8 cellular contexts compared by ENCODE assay signal in genomic region chr18:26225915-26226228, GRCh38. TPM values are rescaled to one million over a fixed set of nuclear protein-coding genes. Genes with fewer than 3 reads are reported as not detected.
DNase-seq lines count a peak whose midpoint lies in the region; ATAC-seq and TF ChIP-seq lines count a peak whose summit lies in the region.

No MANE protein-coding gene starts in this region.

- peak overlapping the region; percentile 92 for H3K27ac Mint-ChIP-seq in stimulated activated naive CD8-positive, alpha-beta T cell treated with anti-CD3 and anti-CD28 coated beads, Interleukin-15, Interleukin-2, amounts not matched to agents 100 ng/mL and 50 ng/mL, for 24 hours

- no peaks in the 10 kb centered on the region for H3K36me3 ChIP-seq in breast epithelium
- H3K36me3 ChIP-seq in mucosa of rectum (ENCODE audit: control insufficient read depth in 2 of 2, insufficient read depth in 2 of 2, low read length in 2 of 2) = no peaks in the 10 kb centered on the region

- H3K27me3 ChIP-seq in breast epithelium = no peaks in the 10 kb centered on the region
- no peaks in the 10 kb centered on the region for H3K27me3 ChIP-seq in mucosa of rectum (ENCODE audit: control insufficient read depth in 2 of 2, insufficient read depth in 2 of 2, low read length in 2 of 2)

- H3K4me3 ChIP-seq in breast epithelium (peak overlapping the region; percentile 80 to 99 (median 93)), mucosa of rectum (ENCODE audit: low read length in 2 of 2) (peak overlapping the region; percentile 81 to 85)

- ATAC-seq in stimulated activated naive CD8-positive, alpha-beta T cell treated with anti-CD3 and anti-CD28 coated beads, Interleukin-15, Interleukin-2, amounts not matched to agents 100 U/mL and 50 U/mL, for 24 hours = no peak
- ATAC-seq in GM21717 (IDR thresholded peaks at IDR 0.05; ENCODE audit: unreplicated experiment) (no peak), GM21360 (IDR thresholded peaks at IDR 0.05; ENCODE audit: unreplicated experiment) (no peak)

- H3K9me3 Mint-ChIP-seq in stimulated activated naive CD8-positive, alpha-beta T cell treated with anti-CD3 and anti-CD28 coated beads, Interleukin-15, Interleukin-2, amounts not matched to agents 100 ng/mL and 50 ng/mL, for 24 hours = no peaks in the 10 kb centered on the region

- H3K4me3 Mint-ChIP-seq in stimulated activated naive CD8-positive, alpha-beta T cell treated with anti-CD3 and anti-CD28 coated beads, Interleukin-15, Interleukin-2, amounts not matched to agents 100 ng/mL and 50 ng/mL, for 24 hours = peak overlapping the region; percentile 95

- intact Hi-C loops in breast epithelium (cut with DNase I; ENCODE audit: low total_unique reads) = no loop called here

- H3K9ac ChIP-seq in mucosa of rectum (ENCODE audit: low read depth in 1 of 2, low read length in 2 of 2) = peak overlapping the region; percentile 60 to 64

- no peak for DNase-seq in stimulated activated naive CD8-positive, alpha-beta T cell treated with anti-CD3 and anti-CD28 coated beads, Interleukin-15, Interleukin-2, amounts not matched to agents 100 U/mL and 50 U/mL, for 24 hours
- DNase-seq in breast epithelium (ENCODE audit: low spot score in 2 of 2) (no peak), medulla oblongata (ENCODE audit: extremely low spot score) (no peak), GM19240 (ENCODE audit: insufficient read length, low spot score) (no peak)

- H3K36me3 Mint-ChIP-seq in stimulated activated naive CD8-positive, alpha-beta T cell treated with anti-CD3 and anti-CD28 coated beads, Interleukin-15, Interleukin-2, amounts not matched to agents 100 ng/mL and 50 ng/mL, for 24 hours (ENCODE audit: low read depth) = peaks cover 10% of the 10 kb centered on the region

- H3K27me3 Mint-ChIP-seq in stimulated activated naive CD8-positive, alpha-beta T cell treated with anti-CD3 and anti-CD28 coated beads, Interleukin-15, Interleukin-2, amounts not matched to agents 100 ng/mL and 50 ng/mL, for 24 hours = no peaks in the 10 kb centered on the region

- H3K27ac ChIP-seq in breast epithelium (peak overlapping the region; percentile 80 to 83), mucosa of rectum (ENCODE audit: low read depth in 2 of 2, low read length in 2 of 2) (peak overlapping the region; percentile 62 to 80)

- no peak for TF ChIP-seq CTCF in breast epithelium (IDR thresholded peaks at IDR 0.05)

- H3K4me1 ChIP-seq in breast epithelium (no peaks in the 10 kb centered on the region), mucosa of rectum (ENCODE audit: control insufficient read depth in 2 of 2, insufficient read depth in 2 of 2, low read length in 2 of 2) (peaks cover 5 to 12% of the 10 kb centered on the region in 2 donors)

- H3K9me3 ChIP-seq in breast epithelium (no peaks in the 10 kb centered on the region), mucosa of rectum (ENCODE audit: control insufficient read depth in 2 of 2, low read length in 2 of 2) (no peaks in the 10 kb centered on the region)

- no peak for TF ChIP-seq POLR2A in breast epithelium (IDR thresholded peaks at IDR 0.05)

- peaks cover 37% of the 10 kb centered on the region for H3K4me1 Mint-ChIP-seq in stimulated activated naive CD8-positive, alpha-beta T cell treated with anti-CD3 and anti-CD28 coated beads, Interleukin-15, Interleukin-2, amounts not matched to agents 100 ng/mL and 50 ng/mL, for 24 hours (ENCODE audit: low read depth)

RNA-seq across cellular contexts. Expression of gene TAF4B, which starts 0.4 kb away (rescaled TPM):
- 10 to 100 TPM; 13.6 to 16.8 (median 14.1) TPM for total RNA-seq in breast epithelium
